In the genomic region with DNA sequence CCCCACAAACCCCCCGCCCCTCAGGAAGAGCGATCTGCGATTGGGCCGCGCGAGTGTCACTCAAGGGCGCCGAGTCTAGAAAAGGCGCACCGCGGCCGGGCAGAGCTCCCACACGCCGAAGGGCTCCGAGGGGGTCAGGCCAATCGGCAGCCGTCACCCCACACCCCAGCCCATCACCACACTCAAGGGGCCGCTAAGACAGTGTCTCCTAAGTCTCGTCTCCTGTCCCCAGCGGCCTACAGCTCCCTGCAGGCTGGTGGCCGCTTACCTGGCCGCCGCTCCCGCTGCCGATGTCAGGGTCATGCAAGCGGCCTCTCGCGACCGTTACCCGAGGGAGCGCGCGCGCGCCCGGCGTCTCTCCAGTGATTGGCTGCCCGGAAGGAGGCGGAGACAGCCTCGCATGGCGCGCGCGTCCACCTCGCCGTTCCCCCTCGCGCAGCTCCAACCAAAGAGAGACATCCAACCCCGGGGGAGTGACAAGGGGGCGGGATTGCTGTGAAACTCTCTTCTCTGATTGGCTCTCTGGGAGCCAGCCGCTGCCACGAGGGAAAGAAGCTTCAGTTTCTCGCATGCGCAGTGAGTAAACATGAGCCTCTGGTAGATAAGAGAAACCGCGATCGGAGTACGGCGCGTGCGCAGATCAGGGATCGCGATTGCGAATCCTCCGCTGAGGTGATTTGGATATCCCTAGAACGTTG, we compare ENCODE assay signal across 9 cellular contexts.
DNase-seq lines count a peak whose midpoint lies in the region; ATAC-seq, FAIRE-seq and TF ChIP-seq lines count a peak whose summit lies in the region.
"Had no signal": no experiment of that assay in that cellular context is flagged by ENCODE, and none has a peak within 500 bp of the region (broad histone marks: within the 10 kb centered on the region; RNA-seq: fewer than 3 reads in every experiment).

A gene with protein sequence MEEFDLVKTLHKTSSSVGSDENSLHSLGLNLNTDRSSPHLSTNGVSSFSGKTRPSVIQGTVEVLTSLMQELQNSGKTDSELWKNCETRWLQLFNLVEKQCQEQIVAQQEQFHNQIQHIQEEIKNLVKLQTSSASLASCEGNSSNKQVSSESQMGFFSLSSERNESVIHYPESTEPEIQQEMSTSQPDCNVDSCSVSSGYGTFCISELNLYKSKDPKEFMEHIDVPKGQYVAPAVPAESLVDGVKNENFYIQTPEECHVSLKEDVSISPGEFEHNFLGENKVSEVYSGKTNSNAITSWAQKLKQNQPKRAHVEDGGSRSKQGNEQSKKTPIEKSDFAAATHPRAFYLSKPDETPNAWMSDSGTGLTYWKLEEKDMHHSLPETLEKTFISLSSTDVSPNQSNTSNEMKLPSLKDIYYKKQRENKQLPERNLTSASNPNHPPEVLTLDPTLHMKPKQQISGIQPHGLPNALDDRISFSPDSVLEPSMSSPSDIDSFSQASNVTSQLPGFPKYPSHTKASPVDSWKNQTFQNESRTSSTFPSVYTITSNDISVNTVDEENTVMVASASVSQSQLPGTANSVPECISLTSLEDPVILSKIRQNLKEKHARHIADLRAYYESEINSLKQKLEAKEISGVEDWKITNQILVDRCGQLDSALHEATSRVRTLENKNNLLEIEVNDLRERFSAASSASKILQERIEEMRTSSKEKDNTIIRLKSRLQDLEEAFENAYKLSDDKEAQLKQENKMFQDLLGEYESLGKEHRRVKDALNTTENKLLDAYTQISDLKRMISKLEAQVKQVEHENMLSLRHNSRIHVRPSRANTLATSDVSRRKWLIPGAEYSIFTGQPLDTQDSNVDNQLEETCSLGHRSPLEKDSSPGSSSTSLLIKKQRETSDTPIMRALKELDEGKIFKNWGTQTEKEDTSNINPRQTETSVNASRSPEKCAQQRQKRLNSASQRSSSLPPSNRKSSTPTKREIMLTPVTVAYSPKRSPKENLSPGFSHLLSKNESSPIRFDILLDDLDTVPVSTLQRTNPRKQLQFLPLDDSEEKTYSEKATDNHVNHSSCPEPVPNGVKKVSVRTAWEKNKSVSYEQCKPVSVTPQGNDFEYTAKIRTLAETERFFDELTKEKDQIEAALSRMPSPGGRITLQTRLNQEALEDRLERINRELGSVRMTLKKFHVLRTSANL (minus strand): TSS at position 335 of the 698 bp plus-strand sequence. CDS start 2,777 bp downstream, outside the sequence.
A gene (plus strand): TSS at position 630 of the 698 bp plus-strand sequence. CDS start 20,239 bp downstream, outside the sequence.

- peak; percentile 92 for FAIRE-seq in islet of Langerhans (lab: Jason Lieb, UNC)
- FAIRE-seq: colon had no signal

- DNase-seq in AG09309 (ENCODE audit: low read depth), result peak; percentile 98
- peak; percentile 98 to 99 for DNase-seq in NCI-H446 (lab: John Stamatoyannopoulos, UW)
- peak; percentile 97 for DNase-seq in activated CD4-positive, CD25-positive, alpha-beta regulatory T cell treated with anti-CD3 and anti-CD28 coated beads, Interleukin-2, amount 50 U/mL, for 16 hours (ENCODE audit: low read depth, low spot score)
- DNase-seq in central memory CD8-positive, alpha-beta T cell (ENCODE audit: low spot score in 2 of 2), result peak; percentile 94 to 99
- DNase-seq in stimulated activated CD4-positive, alpha-beta T cell treated with anti-CD3 and anti-CD28 coated beads, Interleukin-12 subunit alpha, Interleukin-12 subunit beta, amount 100 ng/mL, for 4 hours, result peak; percentile 95

- ATAC-seq in GM19025 (IDR thresholded peaks at IDR 0.05; ENCODE audit: low read depth, unreplicated experiment) (peak; percentile 85), HG03342 (IDR thresholded peaks at IDR 0.05; ENCODE audit: unreplicated experiment) (peak; percentile 74)
- peak; percentile 91 for ATAC-seq in central memory CD8-positive, alpha-beta T cell (replicated peaks; ENCODE audit: extremely low read depth, poor library complexity, severe bottlenecking)

- TF ChIP-seq CTCF in AG09309 (IDR thresholded peaks at IDR 0.05; ENCODE audit: control insufficient read depth, insufficient read depth, low read depth, low read length, missing control alignments), result no peak

- peak within 1 kb of the TSS; percentile 94 for H3K27ac Mint-ChIP-seq in central memory CD8-positive, alpha-beta T cell (ENCODE audit: low read depth)

- no peaks in the 10 kb centered on the region for H3K9me3 Mint-ChIP-seq in central memory CD8-positive, alpha-beta T cell

- peaks cover 56% of the 10 kb centered on the region for H3K4me1 Mint-ChIP-seq in central memory CD8-positive, alpha-beta T cell

- peak within 1 kb of the TSS; percentile 91 for H3K4me3 ChIP-seq in AG09309 (ENCODE audit: control insufficient read depth, low read depth, low read length)

- peak within 1 kb of the TSS; percentile 95 for H3K4me3 Mint-ChIP-seq in central memory CD8-positive, alpha-beta T cell

- H3K36me3 Mint-ChIP-seq in central memory CD8-positive, alpha-beta T cell (ENCODE audit: insufficient read depth), result peaks cover 29% of the 10 kb centered on the region

- H3K27me3 Mint-ChIP-seq in central memory CD8-positive, alpha-beta T cell, result no peaks in the 10 kb centered on the region

Comparison
In these comparisons a context has a peak if more than half of its experiments do, and no peak if none do; other contexts are left out.
1. Peak in every context shown above with its lines: DNase-seq, ATAC-seq and H3K4me3 ChIP-seq.